1 cellular context compared by ENCODE assay signal in genomic region chr10:112562803-112563663, GRCh38.
TF ChIP-seq lines count a peak whose summit lies in the region.

No MANE protein-coding gene starts in this region.

TF ChIP-seq in HepG2, 621 proteins besides CTCF, POLR2A, EP300 and RAD21 (continued from another document and continues in another):
- no peak for TF ChIP-seq MLXIP (CRISPR knock-in tag; IDR thresholded peaks at IDR 0.05; ENCODE audit: borderline replicate concordance)
- TF ChIP-seq GMEB1 (CRISPR knock-in tag; IDR thresholded peaks at IDR 0.05; ENCODE audit: borderline replicate concordance) = no peak
- no peak for TF ChIP-seq SMAD9 (CRISPR knock-in tag; IDR thresholded peaks at IDR 0.05)
- no peak for TF ChIP-seq CAMTA2 (CRISPR knock-in tag; IDR thresholded peaks at IDR 0.05; ENCODE audit: borderline replicate concordance)
- TF ChIP-seq RXRB (CRISPR knock-in tag; IDR thresholded peaks at IDR 0.05; ENCODE audit: borderline replicate concordance) = peak; percentile 92
- TF ChIP-seq TARDBP (CRISPR knock-in tag; IDR thresholded peaks at IDR 0.05) = peak; percentile 53; the same call in 1 of the 2 replicates
- peak; percentile 36; the same call in 1 of the 2 replicates for TF ChIP-seq THRA (CRISPR knock-in tag; IDR thresholded peaks at IDR 0.05; ENCODE audit: borderline replicate concordance)
- TF ChIP-seq ZNF142 (CRISPR knock-in tag; IDR thresholded peaks at IDR 0.05) = no peak
- no peak for TF ChIP-seq SRSF4 (IDR thresholded peaks at IDR 0.05; ENCODE audit: low read depth, low read length, poor library complexity, severe bottlenecking)
- TF ChIP-seq SRF (IDR thresholded peaks at IDR 0.05; ENCODE audit: low read depth, low read length) = no peak
- TF ChIP-seq GATA4 (IDR thresholded peaks at IDR 0.05; ENCODE audit: borderline replicate concordance, low read depth) = peak; percentile 68; the same call in 1 of the 2 replicates
- TF ChIP-seq PCBP2 (optimal IDR thresholded peaks at IDR 0.05; ENCODE audit: low read depth, low read length, poor library complexity, severe bottlenecking) = no peak
- peak; percentile 58; the same call in 1 of the 2 replicates for TF ChIP-seq RCOR2 (CRISPR knock-in tag; IDR thresholded peaks at IDR 0.05)
- no peak for TF ChIP-seq ZBTB10 (CRISPR knock-in tag; IDR thresholded peaks at IDR 0.05; ENCODE audit: borderline replicate concordance)
- no peak for TF ChIP-seq NRL (CRISPR knock-in tag; IDR thresholded peaks at IDR 0.05; ENCODE audit: borderline replicate concordance)
- TF ChIP-seq BCL6 (CRISPR knock-in tag; IDR thresholded peaks at IDR 0.05) = peak; percentile 99
- no peak for TF ChIP-seq PRDM15 (CRISPR knock-in tag; IDR thresholded peaks at IDR 0.05)
- TF ChIP-seq THAP11 (CRISPR knock-in tag; IDR thresholded peaks at IDR 0.05) = peak; percentile 53; the same call in 1 of the 2 replicates
- no peak for TF ChIP-seq ATF7 (IDR thresholded peaks at IDR 0.05)
- no peak for TF ChIP-seq ATF7 (CRISPR knock-in tag; IDR thresholded peaks at IDR 0.05)
- no peak for TF ChIP-seq THAP9 (CRISPR knock-in tag; IDR thresholded peaks at IDR 0.05; ENCODE audit: borderline replicate concordance)
- no peak for TF ChIP-seq CBX1 (IDR thresholded peaks at IDR 0.05; ENCODE audit: low read depth)
- no peak for TF ChIP-seq ZNF570 (CRISPR knock-in tag; IDR thresholded peaks at IDR 0.05; ENCODE audit: borderline replicate concordance)
- TF ChIP-seq ATRX (CRISPR knock-in tag; IDR thresholded peaks at IDR 0.05; ENCODE audit: borderline replicate concordance) = no peak
- no peak for TF ChIP-seq ZNF512B (CRISPR knock-in tag; IDR thresholded peaks at IDR 0.05; ENCODE audit: borderline replicate concordance)
- TF ChIP-seq ZNF121 (CRISPR knock-in tag; IDR thresholded peaks at IDR 0.05) = no peak
- no peak; the same call in 1 of the 2 replicates for TF ChIP-seq HMG20B (CRISPR knock-in tag; conservative IDR thresholded peaks at IDR 0.05)
- TF ChIP-seq MATR3 (CRISPR knock-in tag; IDR thresholded peaks at IDR 0.05) = no peak
- peak; percentile 99 for TF ChIP-seq FOXA3 (CRISPR knock-in tag; IDR thresholded peaks at IDR 0.05)
